Comparison of ENCODE assay signal across 17 cellular contexts in the genomic region with DNA sequence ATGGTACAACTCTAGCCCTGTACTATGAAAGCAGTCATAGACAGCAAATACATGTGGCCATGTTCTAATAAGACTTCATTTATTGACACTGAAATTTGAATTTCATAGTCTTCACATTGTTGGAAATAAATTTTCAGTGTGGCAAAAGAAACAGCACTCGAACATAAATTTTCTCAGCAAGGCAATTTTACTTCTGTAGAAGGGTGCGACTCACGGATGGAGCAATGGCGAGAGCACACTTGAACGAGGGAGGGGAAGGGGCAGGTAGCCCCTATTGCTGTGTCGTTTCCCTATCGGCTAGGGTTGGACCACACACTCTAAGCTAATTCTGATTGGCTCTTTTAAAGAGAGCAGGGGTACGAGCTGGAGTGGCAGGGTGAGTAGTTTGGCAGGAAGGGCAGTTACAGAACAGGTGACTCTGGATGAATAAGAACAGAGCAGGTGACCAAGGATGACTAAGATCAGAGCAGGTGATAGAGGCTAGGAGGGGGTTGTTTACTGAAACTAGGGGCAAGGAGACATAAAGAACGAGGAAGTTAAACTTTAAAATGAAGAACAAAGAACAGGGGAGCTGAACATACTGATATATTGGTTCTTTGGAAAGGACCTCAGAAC. TPM values are rescaled to one million over a fixed set of nuclear protein-coding genes. Genes with fewer than 3 reads are reported as not detected.
"Had no signal": no experiment of that assay in that cellular context is flagged by ENCODE, and none has a peak within 500 bp of the region (broad histone marks: within the 10 kb centered on the region; RNA-seq: fewer than 3 reads in every experiment).

No MANE protein-coding gene starts in this region.

- H3K36me3 ChIP-seq: heart left ventricle, right atrium auricular region had no signal

- FAIRE-seq: bronchial epithelial cell, endothelial cell of umbilical vein, kidney had no signal

- ATAC-seq: heart left ventricle, left ventricle myocardium superior had no signal

- H3K27ac Mint-ChIP-seq: activated naive CD8-positive, alpha-beta T cell treated with anti-CD3 and anti-CD28 coated beads, Interleukin-2, amount 10 ng/mL, durations not matched to agents 7 days and 5 days had no signal

- H3K27me3 ChIP-seq: heart left ventricle, right atrium auricular region, transverse colon had no signal

- H3K27me3 Mint-ChIP-seq: activated naive CD8-positive, alpha-beta T cell treated with anti-CD3 and anti-CD28 coated beads, Interleukin-2, amount 10 ng/mL, durations not matched to agents 7 days and 5 days had no signal

- DNase-seq: activated CD4-positive, alpha-beta T cell treated with anti-CD3 and anti-CD28 coated beads, Interleukin-2, amount 50 U/mL, for 4 hours; activated CD4-positive, CD25-positive, alpha-beta regulatory T cell treated with anti-CD3 and anti-CD28 coated beads, Interleukin-2, amount 50 U/mL, for 72 hours; activated naive CD8-positive, alpha-beta T cell treated with anti-CD3 and anti-CD28 coated beads, Interleukin-2, amount 10 ng/mL, durations not matched to agents 7 days and 5 days; activated T-cell treated with anti-CD3 and anti-CD28 coated beads, Interleukin-2, amount 50 U/mL, for 1 hour; anterior cingulate cortex; foreskin melanocyte; heart left ventricle; kidney; left ventricle myocardium superior; stimulated activated CD4-positive, alpha-beta T cell treated with anti-CD3 and anti-CD28 coated beads, Interleukin-4, amount 100 ng/mL, for 4 hours; transverse colon had no signal

- H3K4me3 ChIP-seq: heart left ventricle, right atrium auricular region, skin epidermis, transverse colon had no signal

- H3K4me3 Mint-ChIP-seq: activated naive CD8-positive, alpha-beta T cell treated with anti-CD3 and anti-CD28 coated beads, Interleukin-2, amount 10 ng/mL, durations not matched to agents 7 days and 5 days had no signal

- H3K27ac ChIP-seq: heart left ventricle, parathyroid adenoma, right atrium auricular region, skin epidermis, transverse colon had no signal

RNA-seq across cellular contexts. Expression of a gene that starts 52.0 kb away (rescaled TPM):
- total RNA-seq: T-helper 2 cell treated with Interferon-gamma antibody and Interleukin-4, amounts not matched to agents 100 ng/mL and 5 ng/mL, for 36 hours had no signal
